Comparison of ENCODE assay signal across 19 cellular contexts in the genomic region with DNA sequence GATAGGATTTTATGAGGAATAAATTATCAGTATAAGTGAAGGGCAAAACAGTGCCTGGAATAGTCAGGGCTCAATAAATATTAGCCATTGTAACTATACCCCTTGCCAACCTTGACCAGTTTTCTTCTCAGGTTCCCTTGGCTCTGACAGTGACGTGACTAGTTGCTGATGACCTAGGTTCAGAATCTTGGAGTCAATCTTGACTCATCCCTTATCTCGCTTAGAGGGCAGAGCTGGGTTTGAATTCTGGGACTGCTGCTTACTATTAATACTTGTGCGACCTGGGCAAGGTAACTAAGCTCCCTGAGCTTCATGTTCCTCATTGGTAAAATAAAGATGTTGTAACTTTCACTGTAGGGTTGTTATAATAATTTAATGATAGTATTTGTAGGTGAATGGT. TPM values are rescaled to one million over a fixed set of nuclear protein-coding genes. Genes with fewer than 3 reads are reported as not detected.
"Had no signal": no experiment of that assay in that cellular context is flagged by ENCODE, and none has a peak within 500 bp of the region (broad histone marks: within the 10 kb centered on the region; RNA-seq: fewer than 3 reads in every experiment).

No MANE protein-coding gene starts in this region.

- ATAC-seq: left ventricle myocardium superior; natural killer cell treated with Interleukin-12 subunit alpha and Interleukin-12 subunit beta and Interleukin-15 and Interleukin-18, amount 100 ng/mL, for 72 hours; right lobe of liver; stimulated activated naive B cell treated with anti-CD40 and anti-IgM and Interleukin-4, amounts not matched to agents 10 μg/mL and 1 μg/mL and 100 μg/mL, for 72 hours had no signal

- DNase-seq: colonic mucosa; dermis blood vessel endothelial cell; effector memory CD4-positive, alpha-beta T cell; esophagus squamous epithelium; foreskin melanocyte; left ventricle myocardium superior; naive B cell; right lobe of liver; small intestine; stimulated activated CD4-positive, alpha-beta T cell treated with anti-CD3 and anti-CD28 coated beads, Interleukin-15, amount 100 ng/mL, for 24 hours; stimulated activated CD4-positive, alpha-beta T cell treated with anti-CD3 and anti-CD28 coated beads, Interleukin-2, amount 100 ng/mL, for 48 hours; stimulated activated naive B cell treated with anti-CD40 and anti-IgM and Interleukin-4, amounts not matched to agents 10 μg/mL and 1 μg/mL and 100 μg/mL, for 72 hours; transverse colon had no signal

- H2AFZ ChIP-seq: parathyroid adenoma had no signal

- H3K4me3 ChIP-seq: colonic mucosa, esophagus squamous epithelium, lung, right lobe of liver, suprapubic skin, transverse colon, vagina had no signal

- H3K9me3 ChIP-seq: colonic mucosa, esophagus squamous epithelium, neutrophil, right lobe of liver, suprapubic skin, transverse colon, vagina had no signal

- H3K36me3 ChIP-seq: colonic mucosa, esophagus squamous epithelium, neutrophil, right lobe of liver, suprapubic skin, transverse colon, vagina had no signal

- H3K27me3 ChIP-seq: colonic mucosa, esophagus squamous epithelium, neutrophil, right lobe of liver, suprapubic skin, transverse colon, vagina had no signal

- H3K27ac ChIP-seq: colonic mucosa, esophagus squamous epithelium, neutrophil, parathyroid adenoma, right lobe of liver, suprapubic skin, transverse colon, vagina had no signal

- H3K79me2 ChIP-seq: parathyroid adenoma had no signal

- H3K9ac ChIP-seq: parathyroid adenoma had no signal

RNA-seq across cellular contexts. Expression of gene PLAU, which starts 27.4 kb away (rescaled TPM):
- total RNA-seq: natural killer cell treated with Interleukin-12 subunit alpha and Interleukin-12 subunit beta and Interleukin-15 and Interleukin-18, amount 100 ng/mL, for 72 hours had no signal
